15 cellular contexts compared by ENCODE assay signal in genomic region chr9:121445986-121446385, GRCh38. TPM values are rescaled to one million over a fixed set of nuclear protein-coding genes. Genes with fewer than 3 reads are reported as not detected.
A peak's percentile ranks its signal among the peaks of the same experiment; 100 is the strongest.
DNase-seq lines count a peak whose midpoint lies in the region; ATAC-seq, FAIRE-seq and TF ChIP-seq lines count a peak whose summit lies in the region.
"Had no signal": no experiment of that assay in that cellular context is flagged by ENCODE, and none has a peak within 500 bp of the region (broad histone marks: within the 10 kb centered on the region; RNA-seq: fewer than 3 reads in every experiment).

No MANE protein-coding gene starts in this region.

- FAIRE-seq in A549 (lab: Jason Lieb, UNC) = no peak

- no peaks in the 10 kb centered on the region for H3K4me1 ChIP-seq in A549
- H3K4me1 ChIP-seq: tibial nerve had no signal

- 91% methylated on average over 3 of the region's 3 CpGs for WGBS in A549 (ENCODE audit: missing lambda C conversion rate)

- TF ChIP-seq CTCF in A549 (IDR thresholded peaks at IDR 0.05) = peak; percentile 12; the same call in 2 of the 3 replicates

- TF ChIP-seq EP300 in A549 (IDR thresholded peaks at IDR 0.05) = no peak

- no peaks in the 10 kb centered on the region for H3K9me3 ChIP-seq in A549
- H3K9me3 ChIP-seq: esophagus squamous epithelium, tibial nerve had no signal

- DNase-seq in A549 (ENCODE audit: low read depth in 1 of 2, low spot score in 1 of 2) = peak in 1 of 2 experiments; percentile 16
- peak; percentile 8 for DNase-seq in DMS153 treated with DMSO at 0.1 percent for 48 hours (lab: John Stamatoyannopoulos, UW; ENCODE audit: unreplicated experiment)
- peak; percentile 4 for DNase-seq in NCI-H460 (ENCODE audit: extremely low read depth, low read depth)
- peak; percentile 15 for DNase-seq in dermis blood vessel endothelial cell
- no peak for DNase-seq in ureter (ENCODE audit: low spot score)
- DNase-seq in NCI-H2029 (lab: John Stamatoyannopoulos, UW) = no peak
- DNase-seq in T-helper 9 cell = no peak
- DNase-seq in globus pallidus (ENCODE audit: low spot score) = no peak
- DNase-seq: activated T-cell treated with anti-CD3 and anti-CD28 coated beads, Interleukin-2, amount 50 U/mL, for 24 hours; DMS79 treated with DMSO at 0.1 percent for 48 hours; esophagus squamous epithelium; NCI-H2107; occipital lobe; T-cell had no signal

- CTCF ChIA-PET in A549 (lab: Yijun Ruan, JAX) = no interaction called here

- H3K4me3 ChIP-seq in A549 = no peak overlapping the region
- H3K4me3 ChIP-seq: esophagus squamous epithelium, tibial nerve had no signal

- peak in 1 of 2 experiments; percentile 66; a peak in 3 of 6 replicates for ATAC-seq in A549

- peak; percentile 19 to 44; a peak in 2 of 5 replicates for TF ChIP-seq RAD21 in A549 (conservative IDR thresholded peaks at IDR 0.05 in 1 of 2, IDR thresholded peaks at IDR 0.05 in 1 of 2)

- H3K27ac ChIP-seq in A549 = no peak overlapping the region
- H3K27ac ChIP-seq: esophagus squamous epithelium, tibial nerve had no signal

- no peak for TF ChIP-seq POLR2A in A549 (IDR thresholded peaks at IDR 0.05; ENCODE audit: low read length)

- no peak overlapping the region for H3K4me2 ChIP-seq in A549

- POLR2A ChIA-PET in A549 (lab: Yijun Ruan, JAX) = no interaction called here

TF ChIP-seq in A549, 52 proteins besides CTCF, POLR2A, EP300 and RAD21:
- TF ChIP-seq POLR2AphosphoS2 (conservative IDR thresholded peaks at IDR 0.05; ENCODE audit: low read length) = no peak
- TF ChIP-seq TFCP2L1 (CRISPR knock-in tag; IDR thresholded peaks at IDR 0.05) = no peak
- no peak for TF ChIP-seq NR3C1 (IDR thresholded peaks at IDR 0.05)
- no peak for TF ChIP-seq BHLHE40 (IDR thresholded peaks at IDR 0.05; ENCODE audit: low read depth, low read length)
- no peak for TF ChIP-seq ELK1 (IDR thresholded peaks at IDR 0.05; ENCODE audit: low read depth, low read length)
- no peak for TF ChIP-seq FOSB (CRISPR knock-in tag; IDR thresholded peaks at IDR 0.05)
- no peak for TF ChIP-seq JUN (IDR thresholded peaks at IDR 0.05)
- TF ChIP-seq SMC3 (IDR thresholded peaks at IDR 0.05) = no peak
- no peak for TF ChIP-seq HOXB13 (CRISPR knock-in tag; IDR thresholded peaks at IDR 0.05; ENCODE audit: low read depth)
- no peak for TF ChIP-seq FOXS1 (CRISPR knock-in tag; IDR thresholded peaks at IDR 0.05)
- no peak for TF ChIP-seq CHD4 (IDR thresholded peaks at IDR 0.05; ENCODE audit: borderline replicate concordance)
- no peak for TF ChIP-seq HMGXB4 (CRISPR knock-in tag; IDR thresholded peaks at IDR 0.05; ENCODE audit: borderline replicate concordance)
- no peak for TF ChIP-seq HDAC2 (IDR thresholded peaks at IDR 0.05)

RNA-seq across cellular contexts. Expression of gene GGTA1, which starts 53.7 kb away (rescaled TPM):
- polyA plus RNA-seq in A549 (2011; rRNA removed) = 0.05 TPM in 1 of 2 replicates, not detected in the other
- not detected in 2 replicates for polyA plus RNA-seq in A549 (2012; cell fraction: cytosol; rRNA removed)
- polyA plus RNA-seq in A549 (2012; cell fraction: nucleus; rRNA removed) = not detected in 2 replicates
- polyA plus RNA-seq in A549 (2017; fragmentation: RNase III; extraction: RNeasy Plus Mini Kit Qiagen cat#74134 plus additional on column Dnase treatment) = not detected in 3 replicates
- not detected in 2 replicates for polyA minus RNA-seq in A549 (2011; rRNA and poly(A)+ RNA removed)
- not detected in 2 replicates for total RNA-seq in NCI-H460 (2014; rRNA removed; shearing (Covaris generic))
- not detected in 2 replicates for polyA plus RNA-seq in NCI-H460 (2014; cell fraction: nucleus; rRNA removed)
- total RNA-seq in dermis blood vessel endothelial cell = 6.2 and 8.7 TPM in 2 replicates
- total RNA-seq in ureter = 2.0 TPM
- total RNA-seq: T-cell had no signal

Comparison
In these comparisons a context has a peak if more than half of its experiments do, and no peak if none do; other contexts are left out.
1. DNase-seq: peak in DMS153 treated with DMSO at 0.1 percent for 48 hours (single experiment), NCI-H460 (single experiment) and dermis blood vessel endothelial cell (single experiment); none in ureter (single experiment), NCI-H2029 (single experiment), T-helper 9 cell (single experiment) and globus pallidus (single experiment).